In genomic region chr16:75248142-75248535, GRCh38 we compare ENCODE assay signal across 13 cellular contexts. TPM values are rescaled to one million over a fixed set of nuclear protein-coding genes. Genes with fewer than 3 reads are reported as not detected.
A peak's percentile ranks its signal among the peaks of the same experiment; 100 is the strongest.
DNase-seq lines count a peak whose midpoint lies in the region; ATAC-seq and TF ChIP-seq lines count a peak whose summit lies in the region.
"Had no signal": no experiment of that assay in that cellular context is flagged by ENCODE, and none has a peak within 500 bp of the region (broad histone marks: within the 10 kb centered on the region; RNA-seq: fewer than 3 reads in every experiment).

No MANE protein-coding gene starts in this region.

- 46 to 64% (median 50%) methylated on average over 13 of the region's 13 CpGs for WGBS in psoas muscle, 3 donors

- H3K27ac ChIP-seq in angular gyrus (ENCODE audit: low read depth, low read length), result peak overlapping the region; percentile 99
- peak overlapping the region; percentile 97 to 98 for H3K27ac ChIP-seq in right atrium auricular region
- H3K27ac ChIP-seq in psoas muscle, result peak overlapping the region; percentile 93

- DNase-seq in AG09309 (ENCODE audit: low read depth), result no peak
- DNase-seq in right atrium auricular region (ENCODE audit: low spot score), result no peak
- peak in 1 of 2 donors; percentile 13 for DNase-seq in psoas muscle
- DNase-seq in omental fat pad (ENCODE audit: low spot score), result no peak
- DNase-seq: activated CD4-positive, CD25-positive, alpha-beta regulatory T cell treated with anti-CD3 and anti-CD28 coated beads, Interleukin-2, amount 50 U/mL, for 72 hours; MG63; stimulated activated CD8-positive, alpha-beta memory T cell treated with anti-CD3 and anti-CD28 coated beads, Interleukin-4, amount 100 ng/mL, for 48 hours had no signal

- peaks cover 0 to 95% of the 10 kb centered on the region in 2 donors for H3K4me1 ChIP-seq in right atrium auricular region
- peaks cover 86% of the 10 kb centered on the region for H3K4me1 ChIP-seq in psoas muscle

- ATAC-seq in psoas muscle (no peak), HG03139 (IDR thresholded peaks at IDR 0.05; ENCODE audit: unreplicated experiment) (no peak), GM21737 (IDR thresholded peaks at IDR 0.05; ENCODE audit: unreplicated experiment) (no peak), GM19455 (IDR thresholded peaks at IDR 0.05; ENCODE audit: unreplicated experiment) (no peak), omental fat pad (ENCODE audit: low FRiP score) (no peak)

- no peak for TF ChIP-seq CTCF in AG09309 (IDR thresholded peaks at IDR 0.05; ENCODE audit: control insufficient read depth, insufficient read depth, low read depth, low read length, missing control alignments)
- no peak for TF ChIP-seq CTCF in right atrium auricular region (IDR thresholded peaks at IDR 0.05)
- no peak for TF ChIP-seq CTCF in psoas muscle (IDR thresholded peaks at IDR 0.05)
- no peak for TF ChIP-seq CTCF in omental fat pad (IDR thresholded peaks at IDR 0.05)

- H3K9me3 ChIP-seq in right atrium auricular region (no peaks in the 10 kb centered on the region), psoas muscle (no peaks in the 10 kb centered on the region)
- H3K9me3 ChIP-seq: MG63 had no signal

- no peaks in the 10 kb centered on the region for H3K27me3 ChIP-seq in right atrium auricular region
- no peaks in the 10 kb centered on the region for H3K27me3 ChIP-seq in psoas muscle (ENCODE audit: insufficient read depth in 3 of 3, low read length in 2 of 3)
- H3K27me3 ChIP-seq: MG63 had no signal

- peak overlapping the region; percentile 4 for H3K4me3 ChIP-seq in AG09309 (ENCODE audit: control insufficient read depth, low read depth, low read length)
- H3K4me3 ChIP-seq in right atrium auricular region, result no peak overlapping the region
- peak overlapping the region; percentile 78 for H3K4me3 ChIP-seq in psoas muscle
- H3K4me3 ChIP-seq: MG63 had no signal

- H3K36me3 ChIP-seq in right atrium auricular region, result no peaks in the 10 kb centered on the region
- H3K36me3 ChIP-seq in psoas muscle (ENCODE audit: insufficient read depth in 1 of 2, low read depth in 1 of 2), result peaks cover 0 to 2% of the 10 kb centered on the region in 2 donors

- intact Hi-C loops in psoas muscle (cut with DNase I), result no loop called here

RNA-seq across cellular contexts. Expression of gene BCAR1, which starts 3.3 kb away (rescaled TPM):
- total RNA-seq in right atrium auricular region (10 to 100 TPM; 58.0 to 88.2 TPM), psoas muscle (100 to 1,000 TPM in 2 of 4 donors, 10 to 100 TPM in 2; 61.8 to 108 (median 90.1) TPM), omental fat pad (10 to 100 TPM; 30.1 to 98.0 (median 38.0) TPM)
- polyA plus RNA-seq in psoas muscle, result 10 to 100 TPM; 66.3 to 90.7 (median 78.7) TPM
- polyA plus RNA-seq: CD14-positive monocyte had no signal

RNA-seq across cellular contexts. Expression of gene CTRB1, which starts 29.4 kb away (rescaled TPM):
- total RNA-seq in right atrium auricular region, result not detected
- total RNA-seq in psoas muscle, result 1 to 10 TPM in 2 of 4 donors, not detected in 2; 1.2 to 3.9 TPM
- polyA plus RNA-seq in psoas muscle, result 1 to 10 TPM in 1 of 3 donors, under 1 TPM in 2; 0.03 to 2.5 (median 0.25) TPM
- under 1 TPM in 1 of 4 donors, not detected in 3; 0.69 TPM for total RNA-seq in omental fat pad
- total RNA-seq: OCI-LY7 had no signal
- polyA plus RNA-seq: CD14-positive monocyte had no signal

RNA-seq across cellular contexts. Expression of gene CTRB2, which starts 41.2 kb away (rescaled TPM):
- total RNA-seq in right atrium auricular region (not detected), psoas muscle (1 to 10 TPM in 1 of 4 donors, not detected in 3; 2.4 TPM), omental fat pad (not detected)
- 1 to 10 TPM in 1 of 3 donors, under 1 TPM in 2; 0.14 to 1.6 (median 0.63) TPM for polyA plus RNA-seq in psoas muscle
- total RNA-seq: OCI-LY7 had no signal
- polyA plus RNA-seq: CD14-positive monocyte had no signal

Comparison
In these comparisons a context has a peak if more than half of its experiments do, and no peak if none do; other contexts are left out.
1. H3K4me3 ChIP-seq: peak in AG09309 (single experiment) and psoas muscle (single experiment); none in right atrium auricular region (0 of 2).
2. Peak in every context shown above with its lines, with median percentiles within 50 percentile points of each other: H3K27ac ChIP-seq.